In the genomic region with DNA sequence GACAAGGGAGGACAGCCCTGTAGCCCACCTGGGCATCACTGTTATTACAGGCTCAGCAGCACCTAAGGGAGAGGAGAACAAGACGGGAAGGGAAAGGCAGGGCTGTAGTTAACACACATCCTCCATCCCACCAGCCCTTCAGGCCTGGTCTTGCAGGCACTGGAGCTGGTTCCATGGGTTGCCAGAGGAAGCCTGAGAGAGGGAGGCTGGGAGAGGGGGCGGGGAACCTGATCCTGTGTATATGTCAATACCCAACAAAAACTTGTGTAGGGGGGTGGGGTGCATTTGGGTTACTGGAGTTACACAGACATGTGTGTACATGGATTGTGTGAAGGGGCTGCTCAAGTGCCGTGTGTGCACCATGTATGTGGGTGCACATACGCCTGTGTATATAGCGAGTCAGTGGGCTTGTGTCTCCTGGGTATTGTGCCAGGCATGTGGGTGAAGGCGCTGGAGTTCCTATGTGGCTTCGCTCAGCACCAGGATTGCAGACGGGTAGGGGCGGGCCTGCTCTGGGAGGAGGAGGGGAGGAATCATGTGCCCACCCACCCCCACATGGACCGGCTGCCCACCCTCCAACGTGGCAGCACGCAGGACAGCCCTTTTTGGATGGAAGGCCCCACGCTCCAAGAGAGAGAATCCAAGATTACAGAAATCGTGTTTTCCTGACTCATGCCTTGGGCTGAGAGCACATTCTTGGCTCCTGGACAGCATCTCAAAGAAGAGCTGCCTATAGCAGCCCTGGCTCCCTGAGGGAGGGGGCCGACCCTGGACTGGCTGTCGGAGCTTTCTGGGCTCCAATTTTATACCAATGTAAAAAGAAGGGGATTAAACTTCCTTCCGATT, we compare ENCODE assay signal across 11 cellular contexts. TPM values are rescaled to one million over a fixed set of nuclear protein-coding genes. Genes with fewer than 3 reads are reported as not detected.
A peak's percentile ranks its signal among the peaks of the same experiment; 100 is the strongest.
DNase-seq lines count a peak whose midpoint lies in the region; ATAC-seq and TF ChIP-seq lines count a peak whose summit lies in the region.
"Had no signal": no experiment of that assay in that cellular context is flagged by ENCODE, and none has a peak within 500 bp of the region (broad histone marks: within the 10 kb centered on the region; RNA-seq: fewer than 3 reads in every experiment).

No MANE protein-coding gene starts in this region.

- CTCF ChIA-PET in HEK293 (lab: Yijun Ruan, JAX) = interaction anchor here (0.6 to 0.7 kb wide), 3 partner anchors 22 to 702 kb away, joined by 3 to 5 read pairs (median 4); no protein-coding TSS in a partner anchor
- CTCF ChIA-PET in CD4-positive, alpha-beta memory T cell (lab: Charles Lee; ENCODE audit: partially characterized antibody) = no interaction called here

- ATAC-seq in left lung (peak; percentile 53), HG03565 (IDR thresholded peaks at IDR 0.05; ENCODE audit: unreplicated experiment) (no peak)
- ATAC-seq: activated CD8-positive, alpha-beta T cell treated with anti-CD3 and anti-CD28 coated beads for 36 hours; GM12878 had no signal

- H3K36me3 Mint-ChIP-seq in CD4-positive, alpha-beta memory T cell = peaks cover 0 to 12% of the 10 kb centered on the region in 2 donors
- H3K36me3 Mint-ChIP-seq in endothelial cell (ENCODE audit: low read depth, unreplicated experiment) = no peaks in the 10 kb centered on the region

- H3K4me1 ChIP-seq in HEK293 (ENCODE audit: control insufficient read depth, insufficient read depth, low read length) (no peaks in the 10 kb centered on the region; the same call in 1 of the 2 replicates), left lung (peaks cover 39 to 68% of the 10 kb centered on the region in 2 donors), testis (peaks cover 62% of the 10 kb centered on the region)
- peaks cover 11% of the 10 kb centered on the region for H3K4me1 ChIP-seq in CD4-positive, alpha-beta memory T cell (ENCODE audit: insufficient read depth, low read length)

- no peak for TF ChIP-seq POLR2A in testis (IDR thresholded peaks at IDR 0.05)

- TF ChIP-seq CTCF in HEK293 (tag by site-specific recombination; IDR thresholded peaks at IDR 0.05) = no peak
- no peak for TF ChIP-seq CTCF in cardiac fibroblast (IDR thresholded peaks at IDR 0.05; ENCODE audit: low read depth, low read length)
- TF ChIP-seq CTCF in left lung (IDR thresholded peaks at IDR 0.05) = no peak
- no peak for TF ChIP-seq CTCF in testis (IDR thresholded peaks at IDR 0.05)
- TF ChIP-seq CTCF in endothelial cell (IDR thresholded peaks at IDR 0.05; ENCODE audit: unreplicated experiment) = no peak

- no peaks in the 10 kb centered on the region for H3K27me3 Mint-ChIP-seq in CD4-positive, alpha-beta memory T cell
- H3K27me3 Mint-ChIP-seq in endothelial cell (ENCODE audit: unreplicated experiment) = peaks cover 19% of the 10 kb centered on the region
- H3K27me3 Mint-ChIP-seq: activated CD8-positive, alpha-beta T cell treated with anti-CD3 and anti-CD28 coated beads for 36 hours had no signal

- POLR2A ChIA-PET in HEK293 (lab: Yijun Ruan, JAX) = no interaction called here
- POLR2A ChIA-PET in CD4-positive, alpha-beta memory T cell (lab: Charles Lee; ENCODE audit: partially characterized antibody) = no interaction called here

- H3K27ac ChIP-seq in HEK293 (ENCODE audit: extremely low read depth, low read depth, low read length) (no peak overlapping the region), left lung (peak overlapping the region; percentile 94 to 100), testis (peak overlapping the region; percentile 82 to 100)
- no peak overlapping the region for H3K27ac ChIP-seq in CD4-positive, alpha-beta memory T cell (ENCODE audit: low read depth, low read length)

- H3K27ac Mint-ChIP-seq in CD4-positive, alpha-beta memory T cell = no peak overlapping the region
- no peak overlapping the region for H3K27ac Mint-ChIP-seq in endothelial cell (ENCODE audit: unreplicated experiment)
- H3K27ac Mint-ChIP-seq: activated CD8-positive, alpha-beta T cell treated with anti-CD3 and anti-CD28 coated beads for 36 hours had no signal

- H3K4me3 ChIP-seq in HEK293 (ENCODE audit: low read depth, low read length) = no peak overlapping the region
- no peak overlapping the region for H3K4me3 ChIP-seq in cardiac fibroblast (replicated peaks in 1 of 2; ENCODE audit: low read depth in 2 of 2, low read length in 2 of 2)
- H3K4me3 ChIP-seq in left lung = no peak overlapping the region
- no peak overlapping the region for H3K4me3 ChIP-seq in testis
- H3K4me3 ChIP-seq in CD4-positive, alpha-beta memory T cell (ENCODE audit: low read length in 2 of 2) = no peak overlapping the region
- H3K4me3 ChIP-seq: GM12878 had no signal

- intact Hi-C loops in left lung (cut with DNase I) = no loop called here
- intact Hi-C loops in testis (cut with DNase I; ENCODE audit: low total_unique reads) = no loop called here
- intact Hi-C loops in CD4-positive, alpha-beta memory T cell (cut with micrococcal nuclease) = no loop called here

- no peaks in the 10 kb centered on the region for H3K9me3 ChIP-seq in HEK293 (ENCODE audit: control insufficient read depth, insufficient read depth, low read depth, low read length)
- H3K9me3 ChIP-seq in left lung = no peaks in the 10 kb centered on the region
- H3K9me3 ChIP-seq in testis = no peaks in the 10 kb centered on the region
- H3K9me3 ChIP-seq in CD4-positive, alpha-beta memory T cell (ENCODE audit: control insufficient read depth in 1 of 2, low read length in 2 of 2) = no peaks in the 10 kb centered on the region

- H3K36me3 ChIP-seq in HEK293 (ENCODE audit: control insufficient read depth in 2 of 2, insufficient read depth in 1 of 2, low read length in 2 of 2) = no peaks in the 10 kb centered on the region
- H3K36me3 ChIP-seq in left lung = no peaks in the 10 kb centered on the region
- H3K36me3 ChIP-seq in testis (ENCODE audit: low read depth, missing control alignments) = no peaks in the 10 kb centered on the region
- no peaks in the 10 kb centered on the region for H3K36me3 ChIP-seq in CD4-positive, alpha-beta memory T cell (ENCODE audit: insufficient read depth, low read length)

- DNase-seq in cardiac fibroblast (ENCODE audit: low read depth in 2 of 2) (peak; percentile 92 to 98), left lung (peak; percentile 74 to 79), testis (peak; percentile 63), endothelial cell (ENCODE audit: low spot score) (no peak), NCI-H1048 (lab: John Stamatoyannopoulos, UW) (no peak)
- no peak for DNase-seq in CD4-positive, alpha-beta memory T cell
- DNase-seq: activated CD8-positive, alpha-beta T cell treated with anti-CD3 and anti-CD28 coated beads for 36 hours; NCI-H345 had no signal

- peaks cover 5 to 20% (median 11%) of the 10 kb centered on the region in 4 donors for H3K4me1 Mint-ChIP-seq in CD4-positive, alpha-beta memory T cell
- peaks cover 39% of the 10 kb centered on the region for H3K4me1 Mint-ChIP-seq in endothelial cell (ENCODE audit: unreplicated experiment)

- peaks cover 0 to 18% of the 10 kb centered on the region in 2 donors for H3K27me3 ChIP-seq in left lung
- no peaks in the 10 kb centered on the region for H3K27me3 ChIP-seq in testis
- no peaks in the 10 kb centered on the region for H3K27me3 ChIP-seq in CD4-positive, alpha-beta memory T cell (ENCODE audit: insufficient read depth, low read length)

- no peaks in the 10 kb centered on the region for H3K9me3 Mint-ChIP-seq in CD4-positive, alpha-beta memory T cell
- H3K9me3 Mint-ChIP-seq in endothelial cell (ENCODE audit: unreplicated experiment) = no peaks in the 10 kb centered on the region
- H3K9me3 Mint-ChIP-seq: activated CD8-positive, alpha-beta T cell treated with anti-CD3 and anti-CD28 coated beads for 36 hours had no signal

- 54 to 73% methylated on average over 14 to 17 of the region's 17 CpGs for WGBS in testis, 2 donors

- H3K4me3 Mint-ChIP-seq in CD4-positive, alpha-beta memory T cell = no peak overlapping the region
- H3K4me3 Mint-ChIP-seq in endothelial cell (ENCODE audit: unreplicated experiment) = no peak overlapping the region
- H3K4me3 Mint-ChIP-seq: activated CD8-positive, alpha-beta T cell treated with anti-CD3 and anti-CD28 coated beads for 36 hours had no signal

RNA-seq across cellular contexts. Expression of a gene that starts 4.2 kb away (rescaled TPM):
- total RNA-seq in left lung = 100 to 1,000 TPM; 358 to 516 TPM
- 100 to 1,000 TPM; 122 to 178 TPM for total RNA-seq in testis
- 92.2 TPM for polyA plus RNA-seq in testis (ENCODE audit: insufficient read depth, low read depth, low replicate concordance)
- total RNA-seq in CD4-positive, alpha-beta memory T cell = 10 to 100 TPM; 15.6 to 16.2 TPM
- 1 to 10 TPM; 1.1 to 7.1 TPM for polyA plus RNA-seq in CD4-positive, alpha-beta memory T cell
- total RNA-seq in endothelial cell (ENCODE audit: unreplicated experiment) = 449 TPM

RNA-seq across cellular contexts. Expression of a gene that starts 32.1 kb away (rescaled TPM):
- total RNA-seq in left lung (10 to 100 TPM; 10.5 to 15.5 TPM), testis (10 to 100 TPM; 43.3 to 99.5 TPM), endothelial cell (ENCODE audit: unreplicated experiment) (674 TPM)
- 65.8 TPM for polyA plus RNA-seq in testis (ENCODE audit: insufficient read depth, low read depth, low replicate concordance)
- total RNA-seq in CD4-positive, alpha-beta memory T cell = 100 to 1,000 TPM; 141 to 160 TPM
- 10 to 100 TPM; 11.0 to 30.0 TPM for polyA plus RNA-seq in CD4-positive, alpha-beta memory T cell

Comparison
In these comparisons a context has a peak if more than half of its experiments do, and no peak if none do; other contexts are left out.
1. H3K27ac ChIP-seq: peak in left lung (2 of 2) and testis (2 of 2); none in HEK293 (single experiment) and CD4-positive, alpha-beta memory T cell (single experiment).
2. DNase-seq: peak in cardiac fibroblast (2 of 2), left lung (2 of 2) and testis (single experiment); none in CD4-positive, alpha-beta memory T cell (0 of 5), endothelial cell (single experiment) and NCI-H1048 (single experiment).
3. RNA of a gene that starts 4.2 kb away (total RNA-seq): 358 to 516 TPM in left lung, 449 TPM in endothelial cell (single experiment) and 122 to 178 TPM in testis; 15.6 to 16.2 TPM in CD4-positive, alpha-beta memory T cell; every median in the first group is over 4 times any median in the second.